In genomic region chr5:96997265-96997859, GRCh38 we compare ENCODE assay signal across 2 cellular contexts.
TF ChIP-seq lines count a peak whose summit lies in the region.

No MANE protein-coding gene starts in this region.

TF ChIP-seq in H1, 55 proteins besides CTCF, POLR2A, EP300 and RAD21:
- TF ChIP-seq CBX8 (IDR thresholded peaks at IDR 0.05; ENCODE audit: borderline replicate concordance, low read depth, low read length) (no peak), RBBP5 (IDR thresholded peaks at IDR 0.05; ENCODE audit: borderline replicate concordance, low read depth, low read length) (no peak), JUND (IDR thresholded peaks at IDR 0.05; ENCODE audit: low read length) (no peak), CHD2 (IDR thresholded peaks at IDR 0.05; ENCODE audit: low read length) (no peak), TAF1 (IDR thresholded peaks at IDR 0.05; ENCODE audit: low read depth, low read length) (no peak), EGR1 (IDR thresholded peaks at IDR 0.05; ENCODE audit: borderline replicate concordance, low read depth, low read length) (no peak), BCL11A (IDR thresholded peaks at IDR 0.05; ENCODE audit: low read depth in 2 of 2, low read length in 2 of 2) (no peak), SP1 (IDR thresholded peaks at IDR 0.05; ENCODE audit: low read depth, low read length) (no peak), SAP30 (IDR thresholded peaks at IDR 0.05; ENCODE audit: insufficient read depth, insufficient replicate concordance, low read length) (no peak), TEAD4 (IDR thresholded peaks at IDR 0.05; ENCODE audit: low read depth, low read length) (no peak)
- TF ChIP-seq, protein P1, sequence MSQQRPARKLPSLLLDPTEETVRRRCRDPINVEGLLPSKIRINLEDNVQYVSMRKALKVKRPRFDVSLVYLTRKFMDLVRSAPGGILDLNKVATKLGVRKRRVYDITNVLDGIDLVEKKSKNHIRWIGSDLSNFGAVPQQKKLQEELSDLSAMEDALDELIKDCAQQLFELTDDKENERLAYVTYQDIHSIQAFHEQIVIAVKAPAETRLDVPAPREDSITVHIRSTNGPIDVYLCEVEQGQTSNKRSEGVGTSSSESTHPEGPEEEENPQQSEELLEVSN (IDR thresholded peaks at IDR 0.05), result no peak
- TF ChIP-seq, protein P2, sequence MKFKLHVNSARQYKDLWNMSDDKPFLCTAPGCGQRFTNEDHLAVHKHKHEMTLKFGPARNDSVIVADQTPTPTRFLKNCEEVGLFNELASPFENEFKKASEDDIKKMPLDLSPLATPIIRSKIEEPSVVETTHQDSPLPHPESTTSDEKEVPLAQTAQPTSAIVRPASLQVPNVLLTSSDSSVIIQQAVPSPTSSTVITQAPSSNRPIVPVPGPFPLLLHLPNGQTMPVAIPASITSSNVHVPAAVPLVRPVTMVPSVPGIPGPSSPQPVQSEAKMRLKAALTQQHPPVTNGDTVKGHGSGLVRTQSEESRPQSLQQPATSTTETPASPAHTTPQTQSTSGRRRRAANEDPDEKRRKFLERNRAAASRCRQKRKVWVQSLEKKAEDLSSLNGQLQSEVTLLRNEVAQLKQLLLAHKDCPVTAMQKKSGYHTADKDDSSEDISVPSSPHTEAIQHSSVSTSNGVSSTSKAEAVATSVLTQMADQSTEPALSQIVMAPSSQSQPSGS (IDR thresholded peaks at IDR 0.05; ENCODE audit: low read length), result no peak
- TF ChIP-seq, protein P3, sequence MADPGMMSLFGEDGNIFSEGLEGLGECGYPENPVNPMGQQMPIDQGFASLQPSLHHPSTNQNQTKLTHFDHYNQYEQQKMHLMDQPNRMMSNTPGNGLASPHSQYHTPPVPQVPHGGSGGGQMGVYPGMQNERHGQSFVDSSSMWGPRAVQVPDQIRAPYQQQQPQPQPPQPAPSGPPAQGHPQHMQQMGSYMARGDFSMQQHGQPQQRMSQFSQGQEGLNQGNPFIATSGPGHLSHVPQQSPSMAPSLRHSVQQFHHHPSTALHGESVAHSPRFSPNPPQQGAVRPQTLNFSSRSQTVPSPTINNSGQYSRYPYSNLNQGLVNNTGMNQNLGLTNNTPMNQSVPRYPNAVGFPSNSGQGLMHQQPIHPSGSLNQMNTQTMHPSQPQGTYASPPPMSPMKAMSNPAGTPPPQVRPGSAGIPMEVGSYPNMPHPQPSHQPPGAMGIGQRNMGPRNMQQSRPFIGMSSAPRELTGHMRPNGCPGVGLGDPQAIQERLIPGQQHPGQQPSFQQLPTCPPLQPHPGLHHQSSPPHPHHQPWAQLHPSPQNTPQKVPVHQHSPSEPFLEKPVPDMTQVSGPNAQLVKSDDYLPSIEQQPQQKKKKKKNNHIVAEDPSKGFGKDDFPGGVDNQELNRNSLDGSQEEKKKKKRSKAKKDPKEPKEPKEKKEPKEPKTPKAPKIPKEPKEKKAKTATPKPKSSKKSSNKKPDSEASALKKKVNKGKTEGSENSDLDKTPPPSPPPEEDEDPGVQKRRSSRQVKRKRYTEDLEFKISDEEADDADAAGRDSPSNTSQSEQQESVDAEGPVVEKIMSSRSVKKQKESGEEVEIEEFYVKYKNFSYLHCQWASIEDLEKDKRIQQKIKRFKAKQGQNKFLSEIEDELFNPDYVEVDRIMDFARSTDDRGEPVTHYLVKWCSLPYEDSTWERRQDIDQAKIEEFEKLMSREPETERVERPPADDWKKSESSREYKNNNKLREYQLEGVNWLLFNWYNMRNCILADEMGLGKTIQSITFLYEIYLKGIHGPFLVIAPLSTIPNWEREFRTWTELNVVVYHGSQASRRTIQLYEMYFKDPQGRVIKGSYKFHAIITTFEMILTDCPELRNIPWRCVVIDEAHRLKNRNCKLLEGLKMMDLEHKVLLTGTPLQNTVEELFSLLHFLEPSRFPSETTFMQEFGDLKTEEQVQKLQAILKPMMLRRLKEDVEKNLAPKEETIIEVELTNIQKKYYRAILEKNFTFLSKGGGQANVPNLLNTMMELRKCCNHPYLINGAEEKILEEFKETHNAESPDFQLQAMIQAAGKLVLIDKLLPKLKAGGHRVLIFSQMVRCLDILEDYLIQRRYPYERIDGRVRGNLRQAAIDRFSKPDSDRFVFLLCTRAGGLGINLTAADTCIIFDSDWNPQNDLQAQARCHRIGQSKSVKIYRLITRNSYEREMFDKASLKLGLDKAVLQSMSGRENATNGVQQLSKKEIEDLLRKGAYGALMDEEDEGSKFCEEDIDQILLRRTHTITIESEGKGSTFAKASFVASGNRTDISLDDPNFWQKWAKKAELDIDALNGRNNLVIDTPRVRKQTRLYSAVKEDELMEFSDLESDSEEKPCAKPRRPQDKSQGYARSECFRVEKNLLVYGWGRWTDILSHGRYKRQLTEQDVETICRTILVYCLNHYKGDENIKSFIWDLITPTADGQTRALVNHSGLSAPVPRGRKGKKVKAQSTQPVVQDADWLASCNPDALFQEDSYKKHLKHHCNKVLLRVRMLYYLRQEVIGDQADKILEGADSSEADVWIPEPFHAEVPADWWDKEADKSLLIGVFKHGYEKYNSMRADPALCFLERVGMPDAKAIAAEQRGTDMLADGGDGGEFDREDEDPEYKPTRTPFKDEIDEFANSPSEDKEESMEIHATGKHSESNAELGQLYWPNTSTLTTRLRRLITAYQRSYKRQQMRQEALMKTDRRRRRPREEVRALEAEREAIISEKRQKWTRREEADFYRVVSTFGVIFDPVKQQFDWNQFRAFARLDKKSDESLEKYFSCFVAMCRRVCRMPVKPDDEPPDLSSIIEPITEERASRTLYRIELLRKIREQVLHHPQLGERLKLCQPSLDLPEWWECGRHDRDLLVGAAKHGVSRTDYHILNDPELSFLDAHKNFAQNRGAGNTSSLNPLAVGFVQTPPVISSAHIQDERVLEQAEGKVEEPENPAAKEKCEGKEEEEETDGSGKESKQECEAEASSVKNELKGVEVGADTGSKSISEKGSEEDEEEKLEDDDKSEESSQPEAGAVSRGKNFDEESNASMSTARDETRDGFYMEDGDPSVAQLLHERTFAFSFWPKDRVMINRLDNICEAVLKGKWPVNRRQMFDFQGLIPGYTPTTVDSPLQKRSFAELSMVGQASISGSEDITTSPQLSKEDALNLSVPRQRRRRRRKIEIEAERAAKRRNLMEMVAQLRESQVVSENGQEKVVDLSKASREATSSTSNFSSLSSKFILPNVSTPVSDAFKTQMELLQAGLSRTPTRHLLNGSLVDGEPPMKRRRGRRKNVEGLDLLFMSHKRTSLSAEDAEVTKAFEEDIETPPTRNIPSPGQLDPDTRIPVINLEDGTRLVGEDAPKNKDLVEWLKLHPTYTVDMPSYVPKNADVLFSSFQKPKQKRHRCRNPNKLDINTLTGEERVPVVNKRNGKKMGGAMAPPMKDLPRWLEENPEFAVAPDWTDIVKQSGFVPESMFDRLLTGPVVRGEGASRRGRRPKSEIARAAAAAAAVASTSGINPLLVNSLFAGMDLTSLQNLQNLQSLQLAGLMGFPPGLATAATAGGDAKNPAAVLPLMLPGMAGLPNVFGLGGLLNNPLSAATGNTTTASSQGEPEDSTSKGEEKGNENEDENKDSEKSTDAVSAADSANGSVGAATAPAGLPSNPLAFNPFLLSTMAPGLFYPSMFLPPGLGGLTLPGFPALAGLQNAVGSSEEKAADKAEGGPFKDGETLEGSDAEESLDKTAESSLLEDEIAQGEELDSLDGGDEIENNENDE (IDR thresholded peaks at IDR 0.05; ENCODE audit: insufficient replicate concordance, low read length), result no peak
TF ChIP-seq in H1: peak in this region for 0.

TF ChIP-seq in neural cell, 6 proteins besides CTCF, POLR2A, EP300 and RAD21 (continued from another document):
- TF ChIP-seq TAF1 (IDR thresholded peaks at IDR 0.05; ENCODE audit: low read depth), result no peak
- TF ChIP-seq, protein P4, sequence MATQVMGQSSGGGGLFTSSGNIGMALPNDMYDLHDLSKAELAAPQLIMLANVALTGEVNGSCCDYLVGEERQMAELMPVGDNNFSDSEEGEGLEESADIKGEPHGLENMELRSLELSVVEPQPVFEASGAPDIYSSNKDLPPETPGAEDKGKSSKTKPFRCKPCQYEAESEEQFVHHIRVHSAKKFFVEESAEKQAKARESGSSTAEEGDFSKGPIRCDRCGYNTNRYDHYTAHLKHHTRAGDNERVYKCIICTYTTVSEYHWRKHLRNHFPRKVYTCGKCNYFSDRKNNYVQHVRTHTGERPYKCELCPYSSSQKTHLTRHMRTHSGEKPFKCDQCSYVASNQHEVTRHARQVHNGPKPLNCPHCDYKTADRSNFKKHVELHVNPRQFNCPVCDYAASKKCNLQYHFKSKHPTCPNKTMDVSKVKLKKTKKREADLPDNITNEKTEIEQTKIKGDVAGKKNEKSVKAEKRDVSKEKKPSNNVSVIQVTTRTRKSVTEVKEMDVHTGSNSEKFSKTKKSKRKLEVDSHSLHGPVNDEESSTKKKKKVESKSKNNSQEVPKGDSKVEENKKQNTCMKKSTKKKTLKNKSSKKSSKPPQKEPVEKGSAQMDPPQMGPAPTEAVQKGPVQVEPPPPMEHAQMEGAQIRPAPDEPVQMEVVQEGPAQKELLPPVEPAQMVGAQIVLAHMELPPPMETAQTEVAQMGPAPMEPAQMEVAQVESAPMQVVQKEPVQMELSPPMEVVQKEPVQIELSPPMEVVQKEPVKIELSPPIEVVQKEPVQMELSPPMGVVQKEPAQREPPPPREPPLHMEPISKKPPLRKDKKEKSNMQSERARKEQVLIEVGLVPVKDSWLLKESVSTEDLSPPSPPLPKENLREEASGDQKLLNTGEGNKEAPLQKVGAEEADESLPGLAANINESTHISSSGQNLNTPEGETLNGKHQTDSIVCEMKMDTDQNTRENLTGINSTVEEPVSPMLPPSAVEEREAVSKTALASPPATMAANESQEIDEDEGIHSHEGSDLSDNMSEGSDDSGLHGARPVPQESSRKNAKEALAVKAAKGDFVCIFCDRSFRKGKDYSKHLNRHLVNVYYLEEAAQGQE (IDR thresholded peaks at IDR 0.05; ENCODE audit: borderline replicate concordance), result no peak
TF ChIP-seq in neural cell: peak in this region for 1.
